Comparison of ENCODE assay signal across 1 cellular context in the genomic region with DNA sequence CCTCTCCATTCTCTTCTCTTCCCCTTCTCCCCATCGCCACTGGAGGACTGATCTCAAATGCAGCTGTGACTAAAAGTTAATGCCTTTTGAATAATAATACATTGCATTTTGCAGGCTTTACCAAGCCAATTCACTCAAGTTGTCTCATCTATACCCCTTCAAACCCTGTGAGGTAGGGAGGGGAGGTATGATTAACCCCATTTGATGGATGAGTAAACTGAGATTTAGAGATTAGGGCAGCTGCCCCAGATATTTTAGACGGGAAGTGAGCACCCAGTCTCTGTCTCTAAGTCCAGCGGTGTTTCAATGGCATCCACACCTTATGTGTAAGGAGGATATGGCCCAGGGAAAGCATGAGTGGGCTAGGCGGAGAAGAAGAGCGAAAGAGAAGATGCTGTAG.
TF ChIP-seq lines count a peak whose summit lies in the region.

No MANE protein-coding gene starts in this region.

TF ChIP-seq in GM23338, 12 proteins besides CTCF, POLR2A, EP300 and RAD21 (continued from another document):
- TF ChIP-seq, protein P1, sequence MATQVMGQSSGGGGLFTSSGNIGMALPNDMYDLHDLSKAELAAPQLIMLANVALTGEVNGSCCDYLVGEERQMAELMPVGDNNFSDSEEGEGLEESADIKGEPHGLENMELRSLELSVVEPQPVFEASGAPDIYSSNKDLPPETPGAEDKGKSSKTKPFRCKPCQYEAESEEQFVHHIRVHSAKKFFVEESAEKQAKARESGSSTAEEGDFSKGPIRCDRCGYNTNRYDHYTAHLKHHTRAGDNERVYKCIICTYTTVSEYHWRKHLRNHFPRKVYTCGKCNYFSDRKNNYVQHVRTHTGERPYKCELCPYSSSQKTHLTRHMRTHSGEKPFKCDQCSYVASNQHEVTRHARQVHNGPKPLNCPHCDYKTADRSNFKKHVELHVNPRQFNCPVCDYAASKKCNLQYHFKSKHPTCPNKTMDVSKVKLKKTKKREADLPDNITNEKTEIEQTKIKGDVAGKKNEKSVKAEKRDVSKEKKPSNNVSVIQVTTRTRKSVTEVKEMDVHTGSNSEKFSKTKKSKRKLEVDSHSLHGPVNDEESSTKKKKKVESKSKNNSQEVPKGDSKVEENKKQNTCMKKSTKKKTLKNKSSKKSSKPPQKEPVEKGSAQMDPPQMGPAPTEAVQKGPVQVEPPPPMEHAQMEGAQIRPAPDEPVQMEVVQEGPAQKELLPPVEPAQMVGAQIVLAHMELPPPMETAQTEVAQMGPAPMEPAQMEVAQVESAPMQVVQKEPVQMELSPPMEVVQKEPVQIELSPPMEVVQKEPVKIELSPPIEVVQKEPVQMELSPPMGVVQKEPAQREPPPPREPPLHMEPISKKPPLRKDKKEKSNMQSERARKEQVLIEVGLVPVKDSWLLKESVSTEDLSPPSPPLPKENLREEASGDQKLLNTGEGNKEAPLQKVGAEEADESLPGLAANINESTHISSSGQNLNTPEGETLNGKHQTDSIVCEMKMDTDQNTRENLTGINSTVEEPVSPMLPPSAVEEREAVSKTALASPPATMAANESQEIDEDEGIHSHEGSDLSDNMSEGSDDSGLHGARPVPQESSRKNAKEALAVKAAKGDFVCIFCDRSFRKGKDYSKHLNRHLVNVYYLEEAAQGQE (IDR thresholded peaks at IDR 0.05; ENCODE audit: unreplicated experiment), result no peak
- TF ChIP-seq, protein P2, sequence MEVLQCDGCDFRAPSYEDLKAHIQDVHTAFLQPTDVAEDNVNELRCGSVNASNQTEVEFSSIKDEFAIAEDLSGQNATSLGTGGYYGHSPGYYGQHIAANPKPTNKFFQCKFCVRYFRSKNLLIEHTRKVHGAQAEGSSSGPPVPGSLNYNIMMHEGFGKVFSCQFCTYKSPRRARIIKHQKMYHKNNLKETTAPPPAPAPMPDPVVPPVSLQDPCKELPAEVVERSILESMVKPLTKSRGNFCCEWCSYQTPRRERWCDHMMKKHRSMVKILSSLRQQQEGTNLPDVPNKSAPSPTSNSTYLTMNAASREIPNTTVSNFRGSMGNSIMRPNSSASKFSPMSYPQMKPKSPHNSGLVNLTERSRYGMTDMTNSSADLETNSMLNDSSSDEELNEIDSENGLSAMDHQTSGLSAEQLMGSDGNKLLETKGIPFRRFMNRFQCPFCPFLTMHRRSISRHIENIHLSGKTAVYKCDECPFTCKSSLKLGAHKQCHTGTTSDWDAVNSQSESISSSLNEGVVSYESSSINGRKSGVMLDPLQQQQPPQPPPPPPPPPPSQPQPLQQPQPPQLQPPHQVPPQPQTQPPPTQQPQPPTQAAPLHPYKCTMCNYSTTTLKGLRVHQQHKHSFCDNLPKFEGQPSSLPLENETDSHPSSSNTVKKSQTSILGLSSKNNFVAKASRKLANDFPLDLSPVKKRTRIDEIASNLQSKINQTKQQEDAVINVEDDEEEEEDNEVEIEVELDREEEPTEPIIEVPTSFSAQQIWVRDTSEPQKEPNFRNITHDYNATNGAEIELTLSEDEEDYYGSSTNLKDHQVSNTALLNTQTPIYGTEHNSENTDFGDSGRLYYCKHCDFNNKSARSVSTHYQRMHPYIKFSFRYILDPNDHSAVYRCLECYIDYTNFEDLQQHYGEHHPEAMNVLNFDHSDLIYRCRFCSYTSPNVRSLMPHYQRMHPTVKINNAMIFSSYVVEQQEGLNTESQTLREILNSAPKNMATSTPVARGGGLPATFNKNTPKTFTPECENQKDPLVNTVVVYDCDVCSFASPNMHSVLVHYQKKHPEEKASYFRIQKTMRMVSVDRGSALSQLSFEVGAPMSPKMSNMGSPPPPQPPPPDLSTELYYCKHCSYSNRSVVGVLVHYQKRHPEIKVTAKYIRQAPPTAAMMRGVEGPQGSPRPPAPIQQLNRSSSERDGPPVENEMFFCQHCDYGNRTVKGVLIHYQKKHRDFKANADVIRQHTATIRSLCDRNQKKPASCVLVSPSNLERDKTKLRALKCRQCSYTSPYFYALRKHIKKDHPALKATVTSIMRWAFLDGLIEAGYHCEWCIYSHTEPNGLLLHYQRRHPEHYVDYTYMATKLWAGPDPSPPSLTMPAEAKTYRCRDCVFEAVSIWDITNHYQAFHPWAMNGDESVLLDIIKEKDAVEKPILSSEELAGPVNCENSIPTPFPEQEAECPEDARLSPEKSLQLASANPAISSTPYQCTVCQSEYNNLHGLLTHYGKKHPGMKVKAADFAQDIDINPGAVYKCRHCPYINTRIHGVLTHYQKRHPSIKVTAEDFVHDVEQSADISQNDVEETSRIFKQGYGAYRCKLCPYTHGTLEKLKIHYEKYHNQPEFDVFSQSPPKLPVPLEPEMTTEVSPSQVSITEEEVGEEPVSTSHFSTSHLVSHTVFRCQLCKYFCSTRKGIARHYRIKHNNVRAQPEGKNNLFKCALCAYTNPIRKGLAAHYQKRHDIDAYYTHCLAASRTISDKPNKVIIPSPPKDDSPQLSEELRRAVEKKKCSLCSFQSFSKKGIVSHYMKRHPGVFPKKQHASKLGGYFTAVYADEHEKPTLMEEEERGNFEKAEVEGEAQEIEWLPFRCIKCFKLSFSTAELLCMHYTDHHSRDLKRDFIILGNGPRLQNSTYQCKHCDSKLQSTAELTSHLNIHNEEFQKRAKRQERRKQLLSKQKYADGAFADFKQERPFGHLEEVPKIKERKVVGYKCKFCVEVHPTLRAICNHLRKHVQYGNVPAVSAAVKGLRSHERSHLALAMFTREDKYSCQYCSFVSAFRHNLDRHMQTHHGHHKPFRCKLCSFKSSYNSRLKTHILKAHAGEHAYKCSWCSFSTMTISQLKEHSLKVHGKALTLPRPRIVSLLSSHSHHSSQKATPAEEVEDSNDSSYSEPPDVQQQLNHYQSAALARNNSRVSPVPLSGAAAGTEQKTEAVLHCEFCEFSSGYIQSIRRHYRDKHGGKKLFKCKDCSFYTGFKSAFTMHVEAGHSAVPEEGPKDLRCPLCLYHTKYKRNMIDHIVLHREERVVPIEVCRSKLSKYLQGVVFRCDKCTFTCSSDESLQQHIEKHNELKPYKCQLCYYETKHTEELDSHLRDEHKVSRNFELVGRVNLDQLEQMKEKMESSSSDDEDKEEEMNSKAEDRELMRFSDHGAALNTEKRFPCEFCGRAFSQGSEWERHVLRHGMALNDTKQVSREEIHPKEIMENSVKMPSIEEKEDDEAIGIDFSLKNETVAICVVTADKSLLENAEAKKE (CRISPR knock-in tag; IDR thresholded peaks at IDR 0.05), result no peak
- no peak for TF ChIP-seq EZH2phosphoT487 (IDR thresholded peaks at IDR 0.05; ENCODE audit: unreplicated experiment)
- TF ChIP-seq, protein P3, sequence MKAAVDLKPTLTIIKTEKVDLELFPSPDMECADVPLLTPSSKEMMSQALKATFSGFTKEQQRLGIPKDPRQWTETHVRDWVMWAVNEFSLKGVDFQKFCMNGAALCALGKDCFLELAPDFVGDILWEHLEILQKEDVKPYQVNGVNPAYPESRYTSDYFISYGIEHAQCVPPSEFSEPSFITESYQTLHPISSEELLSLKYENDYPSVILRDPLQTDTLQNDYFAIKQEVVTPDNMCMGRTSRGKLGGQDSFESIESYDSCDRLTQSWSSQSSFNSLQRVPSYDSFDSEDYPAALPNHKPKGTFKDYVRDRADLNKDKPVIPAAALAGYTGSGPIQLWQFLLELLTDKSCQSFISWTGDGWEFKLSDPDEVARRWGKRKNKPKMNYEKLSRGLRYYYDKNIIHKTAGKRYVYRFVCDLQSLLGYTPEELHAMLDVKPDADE (IDR thresholded peaks at IDR 0.05), result no peak
